In genomic region chr1:116647186-116647585, GRCh38 we compare ENCODE assay signal across 7 cellular contexts. TPM values are rescaled to one million over a fixed set of nuclear protein-coding genes. Genes with fewer than 3 reads are reported as not detected.
DNase-seq lines count a peak whose midpoint lies in the region; TF ChIP-seq lines count a peak whose summit lies in the region.
"Not testable (repeated sequence)": the region's sequence is repeated elsewhere in the genome, so short reads cannot be mapped to it uniquely, and the experiment has no call there.

No MANE protein-coding gene starts in this region.

- TF ChIP-seq CTCF in breast epithelium (IDR thresholded peaks at IDR 0.05); esophagus squamous epithelium (IDR thresholded peaks at IDR 0.05); type B pancreatic cell (conservative IDR thresholded peaks at IDR 0.05): not testable (repeated sequence)

- WGBS in esophagus squamous epithelium, 2 donors = 80 to 89% methylated on average over 8 of the region's 8 CpGs
- no CpG with 5 or more reads among the region's 8 CpGs for WGBS in trophoblast cell (ENCODE audit: extremely low coverage, insufficient coverage, insufficient read length)

- not testable (repeated sequence) for TF ChIP-seq POLR2A in breast epithelium (IDR thresholded peaks at IDR 0.05); esophagus squamous epithelium (IDR thresholded peaks at IDR 0.05)

- peak overlapping the region; percentile 1 for H3K14ac ChIP-seq in trophoblast cell (ENCODE audit: low read length)

- not testable (repeated sequence) for H3K4me2 ChIP-seq in trophoblast cell (ENCODE audit: low read length)

- peak overlapping the region; percentile 72 for H2BK12ac ChIP-seq in trophoblast cell (ENCODE audit: low read length)

- H2BK5ac ChIP-seq in trophoblast cell (ENCODE audit: low read depth, low read length, poor library complexity) = peak overlapping the region; percentile 45

- H3K27me3 Mint-ChIP-seq in type B pancreatic cell = not testable (repeated sequence)

- H3K4me3 Mint-ChIP-seq in type B pancreatic cell = peak overlapping the region; percentile 35

- not testable (repeated sequence) for H2AFZ ChIP-seq in trophoblast cell (ENCODE audit: insufficient read depth, low read length, poor library complexity)

- intact Hi-C loops in breast epithelium (cut with DNase I; ENCODE audit: low total_unique reads); esophagus squamous epithelium (cut with DNase I): not testable (repeated sequence)

- H4K12ac ChIP-seq in trophoblast cell (ENCODE audit: low read depth, low read length) = not testable (repeated sequence)

- H3K79me2 ChIP-seq in trophoblast cell (ENCODE audit: control insufficient read depth, insufficient read depth, low read length, poor library complexity) = peaks cover 14% of the 10 kb centered on the region

- peak overlapping the region; percentile 56 for H3K4ac ChIP-seq in trophoblast cell (ENCODE audit: low read depth, low read length)

- H2AK5ac ChIP-seq in trophoblast cell (ENCODE audit: low read length) = peak overlapping the region; percentile 47

- peak overlapping the region; percentile 47 for H2BK120ac ChIP-seq in trophoblast cell (ENCODE audit: insufficient read depth, low read length, poor library complexity)

- not testable (repeated sequence) for H3K23ac ChIP-seq in trophoblast cell (ENCODE audit: low read length)

- H3K4me3 ChIP-seq in NT2/D1 (ENCODE audit: insufficient read length, low read depth); breast epithelium; esophagus squamous epithelium; trophoblast cell (ENCODE audit: low read depth, low read length): not testable (repeated sequence)

- H3K9me3 Mint-ChIP-seq in type B pancreatic cell = not testable (repeated sequence)

- not testable (repeated sequence) for H3K9me3 ChIP-seq in NT2/D1 (ENCODE audit: insufficient read depth, low read length); breast epithelium; esophagus squamous epithelium; trophoblast cell (ENCODE audit: insufficient read depth, low read depth, low read length)

- peak overlapping the region; percentile 72 for H4K91ac ChIP-seq in trophoblast cell (ENCODE audit: low read depth, low read length)

- H3K4me1 ChIP-seq in NT2/D1 (ENCODE audit: insufficient read depth, insufficient read length) (peaks cover 24% of the 10 kb centered on the region), esophagus squamous epithelium (peaks cover 6 to 65% (median 14%) of the 10 kb centered on the region in 3 donors), trophoblast cell (ENCODE audit: control insufficient read depth in 1 of 2, insufficient read depth in 2 of 2, low read length in 2 of 2) (peaks cover 53 to 59% of the 10 kb centered on the region in 2 experiments)
- not testable (repeated sequence) for H3K4me1 ChIP-seq in breast epithelium

- peak overlapping the region; percentile 9 for H3K18ac ChIP-seq in trophoblast cell (ENCODE audit: low read length)

- H4K8ac ChIP-seq in trophoblast cell (ENCODE audit: low read depth, low read length) = not testable (repeated sequence)

- H3K9ac ChIP-seq in NT2/D1 (ENCODE audit: insufficient read length, low read depth) = peak overlapping the region; percentile 17
- H3K9ac ChIP-seq in trophoblast cell (ENCODE audit: low read length) = not testable (repeated sequence)

- peaks cover 48% of the 10 kb centered on the region for H3K79me1 ChIP-seq in trophoblast cell (ENCODE audit: low read length)

- peak overlapping the region; percentile 95 for H3K27ac Mint-ChIP-seq in type B pancreatic cell

- DNase-seq in NT2/D1 (ENCODE audit: low read depth, low spot score); breast epithelium (ENCODE audit: low spot score in 2 of 2); esophagus squamous epithelium (lab: John Stamatoyannopoulos, UW); trophoblast cell; type B pancreatic cell (ENCODE audit: extremely low spot score, unreplicated experiment): not testable (repeated sequence)
- DNase-seq in islet precursor cell (peak; percentile 74), mucosa of gallbladder (ENCODE audit: low spot score) (peak; percentile 26)

- H3K36me3 Mint-ChIP-seq in type B pancreatic cell = not testable (repeated sequence)

- H3K36me3 ChIP-seq in NT2/D1 (ENCODE audit: insufficient read depth, insufficient read length, low read length); breast epithelium; esophagus squamous epithelium; trophoblast cell (ENCODE audit: control insufficient read depth in 1 of 2, insufficient read depth in 2 of 2, low read length in 2 of 2): not testable (repeated sequence)

- not testable (repeated sequence) for H3K27me3 ChIP-seq in NT2/D1 (ENCODE audit: insufficient read depth, insufficient read length); breast epithelium; esophagus squamous epithelium; trophoblast cell (ENCODE audit: insufficient read depth, low read length)

- H3K4me1 Mint-ChIP-seq in type B pancreatic cell (ENCODE audit: unreplicated experiment) = peaks cover 62% of the 10 kb centered on the region

- H3K27ac ChIP-seq in breast epithelium = peak overlapping the region; percentile 88 to 92
- peak overlapping the region; percentile 30 to 70 (median 62) for H3K27ac ChIP-seq in esophagus squamous epithelium
- peak overlapping the region; percentile 83 for H3K27ac ChIP-seq in trophoblast cell (ENCODE audit: low read depth, low read length)

RNA-seq across cellular contexts. Expression of gene IGSF3, which starts 20.3 kb away (rescaled TPM):
- total RNA-seq in breast epithelium (10 to 100 TPM in 2 of 3 donors, 1 to 10 TPM in 1; 1.1 to 21.6 (median 19.6) TPM), esophagus squamous epithelium (10 to 100 TPM; 42.2 to 60.0 (median 55.4) TPM), mucosa of gallbladder (21.6 TPM), type B pancreatic cell (ENCODE audit: low replicate concordance) (42.9 and 48.4 TPM in 2 replicates)
- polyA plus RNA-seq in trophoblast cell (2013) = 74.5 and 75.3 TPM in 2 replicates
